ENCODE assay signal across 24 cellular contexts in genomic region chr19:33628921-33629825, GRCh38. TPM values are rescaled to one million over a fixed set of nuclear protein-coding genes. Genes with fewer than 3 reads are reported as not detected.
"Had no signal": no experiment of that assay in that cellular context is flagged by ENCODE, and none has a peak within 500 bp of the region (broad histone marks: within the 10 kb centered on the region; RNA-seq: fewer than 3 reads in every experiment).

No MANE protein-coding gene starts in this region.

- H3K9me3 Mint-ChIP-seq: activated CD4-positive, alpha-beta T cell treated with anti-CD3 and anti-CD28 coated beads, Interleukin-2, amount 10 ng/mL, durations not matched to agents 7 days and 5 days; activated T-cell treated with anti-CD3 and anti-CD28 coated beads, Interleukin-2, amount 50 U/mL, for 72 hours; dendritic cell treated with granulocyte-macrophage colony-stimulating factor and Interleukin-4, amounts not matched to agents 40 ng/mL and 50 ng/mL, for 4 days; nephron progenitor cell; stimulated activated naive CD8-positive, alpha-beta T cell treated with anti-CD3 and anti-CD28 coated beads, Interleukin-15, Interleukin-2, amounts not matched to agents 100 ng/mL and 50 ng/mL, for 24 hours had no signal

- H3K9me3 ChIP-seq: ascending aorta, breast epithelium, lower lobe of right lung, prostate gland, right atrium auricular region, suprapubic skin, vagina had no signal

- H3K27ac Mint-ChIP-seq: activated CD4-positive, alpha-beta T cell treated with anti-CD3 and anti-CD28 coated beads, Interleukin-2, amount 10 ng/mL, durations not matched to agents 7 days and 5 days; activated T-cell treated with anti-CD3 and anti-CD28 coated beads, Interleukin-2, amount 50 U/mL, for 72 hours; dendritic cell treated with granulocyte-macrophage colony-stimulating factor and Interleukin-4, amounts not matched to agents 40 ng/mL and 50 ng/mL, for 4 days; nephron progenitor cell; stimulated activated naive CD8-positive, alpha-beta T cell treated with anti-CD3 and anti-CD28 coated beads, Interleukin-15, Interleukin-2, amounts not matched to agents 100 ng/mL and 50 ng/mL, for 24 hours had no signal

- H3K27me3 ChIP-seq: ascending aorta, right atrium auricular region, vagina had no signal

- H3K4me3 ChIP-seq: ascending aorta, breast epithelium, lower lobe of right lung, prostate gland, right atrium auricular region, skin epidermis, suprapubic skin, vagina had no signal

- H3K36me3 ChIP-seq: ascending aorta, breast epithelium, lower lobe of right lung, prostate gland, right atrium auricular region, suprapubic skin, vagina had no signal

- H3K27ac ChIP-seq: ascending aorta, breast epithelium, lower lobe of right lung, prostate gland, right atrium auricular region, skin epidermis, suprapubic skin, vagina had no signal

- H3K4me3 Mint-ChIP-seq: activated CD4-positive, alpha-beta T cell treated with anti-CD3 and anti-CD28 coated beads, Interleukin-2, amount 10 ng/mL, durations not matched to agents 7 days and 5 days; activated T-cell treated with anti-CD3 and anti-CD28 coated beads, Interleukin-2, amount 50 U/mL, for 72 hours; dendritic cell treated with granulocyte-macrophage colony-stimulating factor and Interleukin-4, amounts not matched to agents 40 ng/mL and 50 ng/mL, for 4 days; nephron progenitor cell; stimulated activated naive CD8-positive, alpha-beta T cell treated with anti-CD3 and anti-CD28 coated beads, Interleukin-15, Interleukin-2, amounts not matched to agents 100 ng/mL and 50 ng/mL, for 24 hours had no signal

- H3K4me1 Mint-ChIP-seq: activated CD4-positive, alpha-beta T cell treated with anti-CD3 and anti-CD28 coated beads, Interleukin-2, amount 10 ng/mL, durations not matched to agents 7 days and 5 days had no signal

- DNase-seq: activated CD4-positive, alpha-beta T cell treated with anti-CD3 and anti-CD28 coated beads, Interleukin-2, amount 10 ng/mL, durations not matched to agents 7 days and 5 days; activated effector memory CD4-positive, alpha-beta T cell treated with anti-CD3 and anti-CD28 coated beads, Interleukin-2, amount 50 U/mL, for 16 hours; activated naive CD4-positive, alpha-beta T cell treated with anti-CD3 and anti-CD28 coated beads, Interleukin-2, amount 50 U/mL, for 16 hours; activated T-cell treated with anti-CD3 and anti-CD28 coated beads, Interleukin-2, amount 50 U/mL, for 72 hours; effector memory CD4-positive, alpha-beta T cell; foreskin fibroblast; hippocampal formation; left colon; lower lobe of right lung; midbrain; nephron progenitor cell; occipital lobe; T-helper 1 cell; T-helper 9 cell; trophoblast cell had no signal

- ATAC-seq: left colon had no signal

- H3K4me1 ChIP-seq: ascending aorta, breast epithelium, lower lobe of right lung, prostate gland, right atrium auricular region, suprapubic skin, vagina had no signal

RNA-seq across cellular contexts. Expression of gene CHST8, which starts 7.4 kb away (rescaled TPM):
- total RNA-seq: activated CD4-positive, alpha-beta T cell treated with anti-CD3 and anti-CD28 coated beads, Interleukin-2, amount 10 ng/mL, durations not matched to agents 7 days and 5 days; activated T-cell treated with anti-CD3 and anti-CD28 coated beads, Interleukin-2, amount 50 U/mL, for 72 hours; ascending aorta; left colon; lower lobe of right lung had no signal
